In the genomic region with DNA sequence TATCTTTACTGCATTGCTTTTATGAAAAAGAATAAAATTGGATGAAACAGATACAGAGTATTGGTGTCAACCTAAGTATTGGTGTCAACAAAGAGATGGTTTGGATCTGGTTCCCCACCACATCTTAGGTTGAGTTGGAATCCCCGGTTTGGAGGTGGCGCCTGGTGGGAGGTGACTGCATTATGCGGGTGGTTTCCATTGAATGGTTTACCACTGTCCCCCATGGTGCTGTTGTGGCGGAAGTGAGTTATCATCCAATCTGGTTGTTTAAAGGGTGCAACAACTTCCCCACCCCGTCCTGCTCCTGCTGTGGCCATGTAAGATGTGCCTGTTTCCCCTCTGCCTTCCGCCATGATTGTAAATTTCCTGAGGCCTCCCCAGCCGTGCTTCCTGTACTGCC, we compare ENCODE assay signal across 17 cellular contexts.
"Had no signal": no experiment of that assay in that cellular context is flagged by ENCODE, and none has a peak within 500 bp of the region (broad histone marks: within the 10 kb centered on the region; RNA-seq: fewer than 3 reads in every experiment).

No MANE protein-coding gene starts in this region.

- H3K9me3 ChIP-seq: esophagus muscularis mucosa, heart right ventricle, ovary, psoas muscle, suprapubic skin, transverse colon, uterus had no signal

- ATAC-seq: heart right ventricle; left ventricle myocardium superior; psoas muscle; right cardiac atrium; stimulated activated naive CD8-positive, alpha-beta T cell treated with anti-CD3 and anti-CD28 coated beads, Interleukin-15, amount 100 ng/mL, for 72 hours had no signal

- H3K27me3 ChIP-seq: esophagus muscularis mucosa, heart right ventricle, ovary, suprapubic skin, transverse colon, uterus had no signal

- DNase-seq: activated CD4-positive, alpha-beta T cell treated with anti-CD3 and anti-CD28 coated beads, Interleukin-2, amount 50 U/mL, for 4 hours; activated naive CD4-positive, alpha-beta T cell treated with Interleukin-2 at 50 U/mL for 16 hours; activated T-cell treated with anti-CD3 and anti-CD28 coated beads, Interleukin-2, amount 50 U/mL, for 1 hour; effector CD4-positive, alpha-beta T cell; heart right ventricle; left ventricle myocardium superior; ovary; psoas muscle; right cardiac atrium; T-helper 9 cell; transverse colon; uterus had no signal

- H3K36me3 ChIP-seq: ovary, transverse colon, uterus had no signal

- H3K4me3 ChIP-seq: esophagus muscularis mucosa, heart right ventricle, ovary, psoas muscle, suprapubic skin, transverse colon, uterus had no signal

- H3K27ac ChIP-seq: esophagus muscularis mucosa, heart right ventricle, ovary, psoas muscle, suprapubic skin, transverse colon, uterus had no signal

- H3K27me3 Mint-ChIP-seq: stimulated activated naive CD8-positive, alpha-beta T cell treated with anti-CD3 and anti-CD28 coated beads, Interleukin-15, amount 100 ng/mL, for 72 hours had no signal

- H3K4me1 ChIP-seq: esophagus muscularis mucosa, heart right ventricle, psoas muscle, suprapubic skin, transverse colon, uterus had no signal

- H3K27ac Mint-ChIP-seq: activated T-helper 2 cell treated with anti-CD3 and anti-CD28 coated beads, Interferon-gamma antibody, Interleukin-2, Interleukin-4, amounts not matched to agents 10 μg/mL and 5 μg/mL and 100 μg/mL, durations not matched to agents 14 hours and 24 hours and 36 hours; stimulated activated naive CD8-positive, alpha-beta T cell treated with anti-CD3 and anti-CD28 coated beads, Interleukin-15, amount 100 ng/mL, for 72 hours had no signal

- H3K9me3 Mint-ChIP-seq: activated T-helper 2 cell treated with anti-CD3 and anti-CD28 coated beads, Interferon-gamma antibody, Interleukin-2, Interleukin-4, amounts not matched to agents 10 μg/mL and 5 μg/mL and 100 μg/mL, durations not matched to agents 14 hours and 24 hours and 36 hours; immature natural killer cell; stimulated activated naive CD8-positive, alpha-beta T cell treated with anti-CD3 and anti-CD28 coated beads, Interleukin-15, amount 100 ng/mL, for 72 hours had no signal
